8 cellular contexts compared by ENCODE assay signal in the genomic region with DNA sequence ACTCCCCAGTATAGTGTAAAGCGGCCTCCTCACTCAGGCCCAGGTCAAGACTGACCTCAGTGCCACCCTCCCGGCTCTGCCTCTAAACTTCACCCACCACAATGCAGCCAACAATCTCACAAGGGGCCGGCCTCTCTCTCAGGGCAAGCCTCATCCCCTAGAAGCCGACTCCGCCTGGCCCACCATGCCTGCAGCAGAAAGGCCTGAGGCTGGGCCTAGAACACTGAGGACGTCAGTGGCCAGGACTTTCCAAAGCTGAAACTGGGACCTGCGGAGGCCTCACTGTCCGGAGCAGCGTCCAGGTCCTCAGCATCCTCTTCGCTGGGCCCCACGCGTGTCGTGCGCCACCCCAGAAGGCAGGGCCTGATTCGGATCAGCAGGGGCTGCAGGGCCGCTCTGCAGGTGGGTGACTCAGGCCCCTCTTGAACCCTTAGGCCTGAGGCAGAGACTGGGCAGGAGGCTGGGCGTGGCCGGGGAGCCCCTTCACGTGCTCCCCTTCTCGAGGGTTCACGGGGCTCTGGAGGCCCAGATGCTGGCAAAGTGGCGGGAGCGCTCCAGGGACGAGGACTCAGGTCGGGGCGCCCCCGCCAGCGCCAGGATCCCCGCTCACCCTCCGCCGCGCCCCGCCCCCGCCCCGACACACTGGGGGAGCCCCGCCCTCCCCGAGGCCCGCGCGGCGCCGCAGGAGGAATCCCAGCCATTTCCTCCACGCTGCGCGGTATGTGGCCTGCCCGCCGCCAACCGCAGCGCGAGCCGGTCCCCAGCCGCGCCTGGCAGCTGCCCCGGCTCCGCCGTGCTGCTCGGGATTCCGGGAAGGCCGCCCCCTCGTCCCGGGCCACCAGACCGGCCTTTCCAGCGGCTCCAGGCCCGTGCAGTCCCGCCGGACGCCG. TPM values are rescaled to one million over a fixed set of nuclear protein-coding genes. Genes with fewer than 3 reads are reported as not detected.
A peak's percentile ranks its signal among the peaks of the same experiment; 100 is the strongest.
DNase-seq lines count a peak whose midpoint lies in the region; ATAC-seq and TF ChIP-seq lines count a peak whose summit lies in the region.

No MANE protein-coding gene starts in this region.

- H3K9me3 Mint-ChIP-seq in activated CD4-positive, alpha-beta T cell treated with anti-CD3 and anti-CD28 coated beads for 36 hours (ENCODE audit: low read depth), result peaks cover 9% of the 10 kb centered on the region
- H3K9me3 Mint-ChIP-seq in stimulated activated effector memory CD8-positive, alpha-beta T cell treated with anti-CD3 and anti-CD28 coated beads, Interleukin-12 subunit alpha, Interleukin-12 subunit beta, amount 100 ng/mL, for 72 hours, result peaks cover 7% of the 10 kb centered on the region

- H3K4me3 ChIP-seq in lung, result peak overlapping the region; percentile 26

- no peaks in the 10 kb centered on the region for H3K36me3 ChIP-seq in lung (ENCODE audit: control insufficient read depth in 2 of 2, insufficient read depth in 2 of 2, low read length in 2 of 2)

- H3K27ac Mint-ChIP-seq in activated CD4-positive, alpha-beta T cell treated with anti-CD3 and anti-CD28 coated beads for 36 hours, result peak overlapping the region; percentile 6
- H3K27ac Mint-ChIP-seq in stimulated activated effector memory CD8-positive, alpha-beta T cell treated with anti-CD3 and anti-CD28 coated beads, Interleukin-12 subunit alpha, Interleukin-12 subunit beta, amount 100 ng/mL, for 72 hours, result peak overlapping the region; percentile 97

- peaks cover 0 to 1% of the 10 kb centered on the region in 2 donors for H3K9me3 ChIP-seq in lung (ENCODE audit: control insufficient read depth in 2 of 2, insufficient read depth in 1 of 2, low read length in 1 of 2)

- no peaks in the 10 kb centered on the region for H3K36me3 Mint-ChIP-seq in activated CD4-positive, alpha-beta T cell treated with anti-CD3 and anti-CD28 coated beads for 36 hours (ENCODE audit: low read depth)
- H3K36me3 Mint-ChIP-seq in stimulated activated effector memory CD8-positive, alpha-beta T cell treated with anti-CD3 and anti-CD28 coated beads, Interleukin-12 subunit alpha, Interleukin-12 subunit beta, amount 100 ng/mL, for 72 hours, result peaks cover 21% of the 10 kb centered on the region

- H3K4me1 ChIP-seq in lung (ENCODE audit: control insufficient read depth in 2 of 2, insufficient read depth in 2 of 2, low read length in 2 of 2), result peaks cover 0 to 11% of the 10 kb centered on the region in 2 donors

- H3K4me3 Mint-ChIP-seq in activated CD4-positive, alpha-beta T cell treated with anti-CD3 and anti-CD28 coated beads for 36 hours, result peak overlapping the region; percentile 69
- H3K4me3 Mint-ChIP-seq in stimulated activated effector memory CD8-positive, alpha-beta T cell treated with anti-CD3 and anti-CD28 coated beads, Interleukin-12 subunit alpha, Interleukin-12 subunit beta, amount 100 ng/mL, for 72 hours, result peak overlapping the region; percentile 80

- H3K27me3 ChIP-seq in lung (ENCODE audit: control insufficient read depth, insufficient read depth), result no peaks in the 10 kb centered on the region

- peaks cover 39% of the 10 kb centered on the region for H3K4me1 Mint-ChIP-seq in activated CD4-positive, alpha-beta T cell treated with anti-CD3 and anti-CD28 coated beads for 36 hours
- H3K4me1 Mint-ChIP-seq in stimulated activated effector memory CD8-positive, alpha-beta T cell treated with anti-CD3 and anti-CD28 coated beads, Interleukin-12 subunit alpha, Interleukin-12 subunit beta, amount 100 ng/mL, for 72 hours, result peaks cover 63% of the 10 kb centered on the region

- DNase-seq in GM10248 (ENCODE audit: extremely low spot score) (peak; percentile 62), dermis blood vessel endothelial cell (peak; percentile 74), lung (ENCODE audit: low spot score) (peak; percentile 52), NCI-H146 (lab: John Stamatoyannopoulos, UW) (no peak), NCI-H345 (lab: John Stamatoyannopoulos, UW) (no peak)
- peak; percentile 69 for DNase-seq in activated CD4-positive, alpha-beta T cell treated with anti-CD3 and anti-CD28 coated beads for 36 hours
- DNase-seq in stimulated activated effector memory CD8-positive, alpha-beta T cell treated with anti-CD3 and anti-CD28 coated beads, Interleukin-12 subunit alpha, Interleukin-12 subunit beta, amount 100 ng/mL, for 72 hours (ENCODE audit: low spot score in 2 of 2), result peak; percentile 40 to 81

- no peaks in the 10 kb centered on the region for H3K27me3 Mint-ChIP-seq in activated CD4-positive, alpha-beta T cell treated with anti-CD3 and anti-CD28 coated beads for 36 hours

- no peak for ATAC-seq in activated CD4-positive, alpha-beta T cell treated with anti-CD3 and anti-CD28 coated beads for 36 hours
- peak; percentile 68 for ATAC-seq in lung (ENCODE audit: insufficient read depth, low FRiP score)
- peak; percentile 25 for ATAC-seq in stimulated activated effector memory CD8-positive, alpha-beta T cell treated with anti-CD3 and anti-CD28 coated beads, Interleukin-12 subunit alpha, Interleukin-12 subunit beta, amount 100 ng/mL, for 72 hours
- ATAC-seq in GM21717 (IDR thresholded peaks at IDR 0.05; ENCODE audit: unreplicated experiment), result no peak

- TF ChIP-seq CTCF in GM10248 (IDR thresholded peaks at IDR 0.05; ENCODE audit: control extremely low read depth, extremely low read depth, low read depth, missing control alignments) (no peak), lung (IDR thresholded peaks at IDR 0.05; ENCODE audit: control extremely low read depth, extremely low read depth) (no peak)

- intact Hi-C loops in activated CD4-positive, alpha-beta T cell treated with anti-CD3 and anti-CD28 coated beads for 36 hours (cut with DNase I, micrococcal nuclease), result loop anchor here in 1 of 2 experiments (10.0 kb wide), 1 partner anchor 564 kb away; no protein-coding TSS in a partner anchor

- CTCF ChIA-PET in GM10248 (lab: Yijun Ruan, JAX), result interaction anchor here (1.0 to 1.2 kb wide), 2 partner anchors 11 to 13 kb away, joined by 3 to 7 read pairs; no protein-coding TSS in a partner anchor
- CTCF ChIA-PET in activated CD4-positive, alpha-beta T cell treated with anti-CD3 and anti-CD28 coated beads for 36 hours (lab: Charles Lee), result interaction anchor here (0.6 to 1.6 kb wide), 8 partner anchors 10 to 286 kb away, joined by 3 to 6 read pairs (median 4); no protein-coding TSS in a partner anchor

- H3K27ac ChIP-seq in lung (ENCODE audit: low read depth in 1 of 2, low read length in 1 of 2), result peak overlapping the region in 1 of 2 donors; percentile 90

- 27 to 36% methylated on average over 50 to 68 of the region's 68 CpGs for WGBS in lung, 2 donors

- POLR2A ChIA-PET in GM10248 (lab: Yijun Ruan, JAX), result no interaction called here
- POLR2A ChIA-PET in activated CD4-positive, alpha-beta T cell treated with anti-CD3 and anti-CD28 coated beads for 36 hours (lab: Charles Lee), result no interaction called here

RNA-seq across cellular contexts. Expression of a gene that starts 53.1 kb away (rescaled TPM):
- not detected for total RNA-seq in activated CD4-positive, alpha-beta T cell treated with anti-CD3 and anti-CD28 coated beads for 36 hours
- 2.0 and 2.6 TPM in 2 replicates for total RNA-seq in dermis blood vessel endothelial cell
- 100 to 1,000 TPM; 107 to 131 TPM for total RNA-seq in lung
- polyA plus RNA-seq in lung, result 10 to 100 TPM; 73.6 to 98.3 TPM

Comparison
In these comparisons a context has a peak if more than half of its experiments do, and no peak if none do; other contexts are left out.
1. DNase-seq: peak in GM10248 (single experiment), activated CD4-positive, alpha-beta T cell treated with anti-CD3 and anti-CD28 coated beads for 36 hours (single experiment), dermis blood vessel endothelial cell (single experiment), lung (single experiment) and stimulated activated effector memory CD8-positive, alpha-beta T cell treated with anti-CD3 and anti-CD28 coated beads, Interleukin-12 subunit alpha, Interleukin-12 subunit beta, amount 100 ng/mL, for 72 hours (2 of 2); none in NCI-H146 (single experiment) and NCI-H345 (single experiment).
2. ATAC-seq: peak in lung (single experiment) and stimulated activated effector memory CD8-positive, alpha-beta T cell treated with anti-CD3 and anti-CD28 coated beads, Interleukin-12 subunit alpha, Interleukin-12 subunit beta, amount 100 ng/mL, for 72 hours (single experiment); none in activated CD4-positive, alpha-beta T cell treated with anti-CD3 and anti-CD28 coated beads for 36 hours (single experiment) and GM21717 (single experiment).
3. RNA of a gene that starts 53.1 kb away (total RNA-seq): 107 to 131 TPM in lung; 2.0 to 2.6 TPM in dermis blood vessel endothelial cell and not detected in activated CD4-positive, alpha-beta T cell treated with anti-CD3 and anti-CD28 coated beads for 36 hours; every median in the first group is over 10 times any median in the second.